ENCODE assay signal across 10 cellular contexts in genomic region chr11:75816561-75817239, GRCh38. TPM values are rescaled to one million over a fixed set of nuclear protein-coding genes. Genes with fewer than 3 reads are reported as not detected.
DNase-seq lines count a peak whose midpoint lies in the region; ATAC-seq and TF ChIP-seq lines count a peak whose summit lies in the region.
"Had no signal": no experiment of that assay in that cellular context is flagged by ENCODE, and none has a peak within 500 bp of the region (broad histone marks: within the 10 kb centered on the region; RNA-seq: fewer than 3 reads in every experiment).

No MANE protein-coding gene starts in this region.

- TF ChIP-seq EP300 in tibial nerve (IDR thresholded peaks at IDR 0.05), result no peak

- no peak overlapping the region for H3K9ac ChIP-seq in iPS-15b (ENCODE audit: low read depth, low read length)

- no peaks in the 10 kb centered on the region for H3K36me3 ChIP-seq in RWPE2 (ENCODE audit: low read depth)
- no peaks in the 10 kb centered on the region for H3K36me3 ChIP-seq in iPS-15b (ENCODE audit: control insufficient read depth, insufficient read depth, low read length)
- H3K36me3 ChIP-seq in tibial nerve, result no peaks in the 10 kb centered on the region

- H3K27ac ChIP-seq in RWPE2 (ENCODE audit: poor library complexity, severe bottlenecking) (peak overlapping the region; percentile 86), tibial nerve (peak overlapping the region in 2 of 4 donors; percentile 47 to 94)

- no peak for ATAC-seq in RWPE2 (ENCODE audit: low read depth)
- no peak for ATAC-seq in GM18498 (IDR thresholded peaks at IDR 0.05; ENCODE audit: unreplicated experiment)
- ATAC-seq: activated T-cell treated with anti-CD3 and anti-CD28 coated beads, Interleukin-2, amount 50 U/mL, for 4 hours had no signal

- H3K4me1 ChIP-seq in RWPE2 (ENCODE audit: insufficient read depth, poor library complexity, severe bottlenecking) (peaks cover 31% of the 10 kb centered on the region), iPS-15b (ENCODE audit: control insufficient read depth, insufficient read depth, low read length) (peaks cover 3% of the 10 kb centered on the region), tibial nerve (peaks cover 0 to 44% (median 13%) of the 10 kb centered on the region in 4 donors)

- no peak for TF ChIP-seq POLR2A in tibial nerve (IDR thresholded peaks at IDR 0.05)

- H3K9me3 ChIP-seq in RWPE2 (ENCODE audit: severe bottlenecking) (no peaks in the 10 kb centered on the region), iPS-15b (ENCODE audit: control insufficient read depth, insufficient read depth, low read length) (no peaks in the 10 kb centered on the region), tibial nerve (no peaks in the 10 kb centered on the region)

- intact Hi-C loops in head of caudate nucleus (cut with DNase I), result no loop called here

- peak; percentile 50 for DNase-seq in SIG-M5 treated with dmso at 0.1 percent for 504 hours (lab: John Stamatoyannopoulos, UW; ENCODE audit: unreplicated experiment)
- no peak for DNase-seq in SIG-M5 (lab: John Stamatoyannopoulos, UW)
- no peak for DNase-seq in RWPE2 (ENCODE audit: low spot score)
- no peak for DNase-seq in tibial nerve (ENCODE audit: low spot score in 2 of 2)
- DNase-seq in head of caudate nucleus, result no peak
- no peak for DNase-seq in islet precursor cell
- DNase-seq: activated T-cell treated with anti-CD3 and anti-CD28 coated beads, Interleukin-2, amount 50 U/mL, for 4 hours; mesendoderm had no signal

- no peak for TF ChIP-seq CTCF in RWPE2 (IDR thresholded peaks at IDR 0.05; ENCODE audit: poor library complexity, severe bottlenecking)
- TF ChIP-seq CTCF in tibial nerve (IDR thresholded peaks at IDR 0.05), result no peak

- H3K27me3 ChIP-seq in RWPE2 (ENCODE audit: insufficient read depth, poor library complexity, severe bottlenecking) (no peaks in the 10 kb centered on the region), iPS-15b (ENCODE audit: control insufficient read depth, insufficient read depth, low read length) (peaks cover 6% of the 10 kb centered on the region), tibial nerve (no peaks in the 10 kb centered on the region)

- peak overlapping the region; percentile 82 for H3K4me3 ChIP-seq in RWPE2 (ENCODE audit: severe bottlenecking)
- peak overlapping the region; percentile 89 for H3K4me3 ChIP-seq in iPS-15b (ENCODE audit: low read depth, low read length)
- peak overlapping the region; percentile 92 to 99 (median 96) for H3K4me3 ChIP-seq in tibial nerve

- WGBS in tibial nerve, 2 donors, result 12 to 18% methylated on average over 6 of the region's 6 CpGs

RNA-seq across cellular contexts. Expression of gene UVRAG, which starts 1.7 kb away (rescaled TPM):
- total RNA-seq in tibial nerve, result 10 to 100 TPM; 27.3 to 38.7 (median 33.6) TPM

RNA-seq across cellular contexts. Expression of gene DGAT2, which starts 48.1 kb away (rescaled TPM):
- 100 to 1,000 TPM in 1 of 4 donors, 10 to 100 TPM in 3; 22.9 to 194 (median 52.8) TPM for total RNA-seq in tibial nerve
